ENCODE assay signal across 39 cellular contexts in the genomic region with DNA sequence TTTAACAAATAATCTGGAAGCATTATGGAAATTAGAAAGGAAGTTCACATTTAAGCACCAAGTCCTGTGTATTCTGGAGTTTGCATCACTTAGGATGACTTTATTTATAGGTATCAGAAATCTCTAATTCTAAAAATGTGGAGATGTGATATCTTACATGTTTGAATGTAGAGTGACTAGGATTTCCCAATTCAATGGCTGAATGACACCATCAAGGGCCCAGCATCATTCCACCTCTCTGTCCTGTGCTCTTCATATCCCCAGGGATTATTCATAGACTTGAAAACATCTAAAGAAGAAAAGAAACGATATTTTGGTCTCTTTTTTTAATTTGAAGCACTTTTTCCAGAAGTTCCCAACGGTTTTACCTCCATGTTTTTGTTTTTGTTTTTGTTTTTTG.
"Had no signal": no experiment of that assay in that cellular context is flagged by ENCODE, and none has a peak within 500 bp of the region (broad histone marks: within the 10 kb centered on the region; RNA-seq: fewer than 3 reads in every experiment).

No MANE protein-coding gene starts in this region.

- H3K27ac Mint-ChIP-seq: activated naive CD4-positive, alpha-beta T cell treated with anti-CD3 and anti-CD28 coated beads for 36 hours; activated naive CD4-positive, alpha-beta T cell treated with anti-CD3 and anti-CD28 coated beads, Interleukin-2, amount 10 ng/mL, durations not matched to agents 7 days and 5 days; activated naive CD4-positive, alpha-beta T cell treated with anti-CD3 and anti-CD28 coated beads, Interleukin-2, amount 50 U/mL, for 24 hours; activated naive CD4-positive, alpha-beta T cell treated with anti-CD3 and anti-CD28 coated beads, Interleukin-2, amount 50 U/mL, for 72 hours; activated naive CD8-positive, alpha-beta T cell; activated naive CD8-positive, alpha-beta T cell treated with anti-CD3 and anti-CD28 coated beads for 36 hours; activated naive CD8-positive, alpha-beta T cell treated with anti-CD3 and anti-CD28 coated beads, Interleukin-2, amount 10 ng/mL, durations not matched to agents 7 days and 5 days; activated naive CD8-positive, alpha-beta T cell treated with anti-CD3 and anti-CD28 coated beads, Interleukin-2, amount 50 U/mL, for 24 hours; activated T-cell treated with anti-CD3 and anti-CD28 coated beads, Interleukin-2, amount 50 U/mL, for 72 hours; activated T-helper 1 cell treated with anti-CD3 and anti-CD28 coated beads, Interleukin-12 subunit alpha, Interleukin-12 subunit beta, Interleukin-2, Interleukin-4 antibody, amounts not matched to agents 30 ng/mL and 10 ng/mL and 1 ng/mL, durations not matched to agents 14 hours and 24 hours and 36 hours; activated T-helper 17 cell treated with anti-CD3 and anti-CD28 coated beads, Interleukin-2, amount 50 U/mL, for 72 hours; activated T-helper 2 cell treated with anti-CD3 and anti-CD28 coated beads, Interferon-gamma antibody, Interleukin-2, Interleukin-4, amounts not matched to agents 10 μg/mL and 5 μg/mL and 100 μg/mL, durations not matched to agents 14 hours and 24 hours and 36 hours; brain had no signal

- H3K4me3 Mint-ChIP-seq: activated naive CD4-positive, alpha-beta T cell treated with anti-CD3 and anti-CD28 coated beads for 36 hours; activated naive CD4-positive, alpha-beta T cell treated with anti-CD3 and anti-CD28 coated beads, Interleukin-2, amount 10 ng/mL, durations not matched to agents 7 days and 5 days; activated naive CD4-positive, alpha-beta T cell treated with anti-CD3 and anti-CD28 coated beads, Interleukin-2, amount 50 U/mL, for 24 hours; activated naive CD8-positive, alpha-beta T cell; activated naive CD8-positive, alpha-beta T cell treated with anti-CD3 and anti-CD28 coated beads for 36 hours; activated naive CD8-positive, alpha-beta T cell treated with anti-CD3 and anti-CD28 coated beads, Interleukin-2, amount 10 ng/mL, durations not matched to agents 7 days and 5 days; activated naive CD8-positive, alpha-beta T cell treated with anti-CD3 and anti-CD28 coated beads, Interleukin-2, amount 50 U/mL, for 24 hours; activated T-cell treated with anti-CD3 and anti-CD28 coated beads, Interleukin-2, amount 50 U/mL, for 4 hours; activated T-cell treated with anti-CD3 and anti-CD28 coated beads, Interleukin-2, amount 50 U/mL, for 72 hours; activated T-helper 1 cell treated with anti-CD3 and anti-CD28 coated beads, Interleukin-12 subunit alpha, Interleukin-12 subunit beta, Interleukin-2, Interleukin-4 antibody, amounts not matched to agents 30 ng/mL and 10 ng/mL and 1 ng/mL, durations not matched to agents 14 hours and 24 hours and 36 hours; activated T-helper 17 cell treated with anti-CD3 and anti-CD28 coated beads, Interleukin-2, amount 50 U/mL, for 72 hours; brain; central memory CD8-positive, alpha-beta T cell had no signal

- H3K27me3 Mint-ChIP-seq: activated naive CD8-positive, alpha-beta T cell treated with anti-CD3 and anti-CD28 coated beads for 36 hours; activated naive CD8-positive, alpha-beta T cell treated with anti-CD3 and anti-CD28 coated beads, Interleukin-2, amount 10 ng/mL, durations not matched to agents 7 days and 5 days; activated T-helper 17 cell treated with anti-CD3 and anti-CD28 coated beads, Interleukin-2, amount 50 U/mL, for 72 hours had no signal

- H3K4me3 ChIP-seq: adrenal gland, ascending aorta, body of pancreas, breast epithelium, cardiac muscle cell had no signal

- ATAC-seq: activated naive CD4-positive, alpha-beta T cell treated with anti-CD3 and anti-CD28 coated beads, Interleukin-2, amount 50 U/mL, for 72 hours; activated naive CD8-positive, alpha-beta T cell treated with anti-CD3 and anti-CD28 coated beads, Interleukin-2, amount 50 U/mL, for 24 hours; activated T-cell treated with anti-CD3 and anti-CD28 coated beads, Interleukin-2, amount 50 U/mL, for 4 hours; activated T-cell treated with anti-CD3 and anti-CD28 coated beads, Interleukin-2, amount 50 U/mL, for 72 hours; activated T-helper 17 cell treated with anti-CD3 and anti-CD28 coated beads, Interleukin-2, amount 50 U/mL, for 72 hours; body of pancreas had no signal

- H3K36me3 ChIP-seq: adrenal gland, ascending aorta, brain microvascular endothelial cell, breast epithelium, cardiac muscle cell had no signal

- H3K27ac ChIP-seq: adrenal gland, ascending aorta, body of pancreas, brain microvascular endothelial cell, breast epithelium, cardiac muscle cell had no signal

- DNase-seq: activated effector memory CD4-positive, alpha-beta T cell treated with anti-CD3 and anti-CD28 coated beads, Interleukin-2, amount 50 U/mL, for 16 hours; activated effector memory CD4-positive, alpha-beta T cell treated with Interleukin-2 at 50 U/mL for 16 hours; activated gamma-delta T cell; activated gamma-delta T cell treated with Interleukin-2 at 50 U/mL for 16 hours; activated naive CD4-positive, alpha-beta T cell; activated naive CD4-positive, alpha-beta T cell treated with anti-CD3 and anti-CD28 coated beads for 36 hours; activated naive CD4-positive, alpha-beta T cell treated with anti-CD3 and anti-CD28 coated beads, Interleukin-2, amount 10 ng/mL, durations not matched to agents 7 days and 5 days; activated naive CD4-positive, alpha-beta T cell treated with anti-CD3 and anti-CD28 coated beads, Interleukin-2, amount 50 U/mL, for 16 hours; activated naive CD4-positive, alpha-beta T cell treated with Interleukin-2 at 50 U/mL for 16 hours; activated naive CD8-positive, alpha-beta T cell treated with anti-CD3 and anti-CD28 coated beads for 36 hours; activated naive CD8-positive, alpha-beta T cell treated with anti-CD3 and anti-CD28 coated beads, Interleukin-2, amount 10 ng/mL, durations not matched to agents 7 days and 5 days; activated naive CD8-positive, alpha-beta T cell treated with anti-CD3 and anti-CD28 coated beads, Interleukin-2, amount 50 U/mL, for 24 hours; activated T-cell treated with anti-CD3 and anti-CD28 coated beads, Interleukin-2, amount 50 U/mL, for 4 hours; activated T-cell treated with anti-CD3 and anti-CD28 coated beads, Interleukin-2, amount 50 U/mL, for 48 hours; activated T-cell treated with anti-CD3 and anti-CD28 coated beads, Interleukin-2, amount 50 U/mL, for 72 hours; adrenal gland; amniotic stem cell; amygdala; anterior cingulate cortex; aorta; body of pancreas; brain microvascular endothelial cell; caudate nucleus; central memory CD4-positive, alpha-beta T cell; cerebellar nuclear complex had no signal

- H3K27me3 ChIP-seq: adrenal gland, ascending aorta, body of pancreas, brain microvascular endothelial cell, breast epithelium, cardiac muscle cell had no signal

- H3K4me1 ChIP-seq: breast epithelium had no signal

- H3K4me1 Mint-ChIP-seq: activated naive CD4-positive, alpha-beta T cell treated with anti-CD3 and anti-CD28 coated beads, Interleukin-2, amount 10 ng/mL, durations not matched to agents 7 days and 5 days; activated naive CD4-positive, alpha-beta T cell treated with anti-CD3 and anti-CD28 coated beads, Interleukin-2, amount 50 U/mL, for 24 hours; activated naive CD8-positive, alpha-beta T cell treated with anti-CD3 and anti-CD28 coated beads for 36 hours; activated naive CD8-positive, alpha-beta T cell treated with anti-CD3 and anti-CD28 coated beads, Interleukin-2, amount 10 ng/mL, durations not matched to agents 7 days and 5 days; activated naive CD8-positive, alpha-beta T cell treated with anti-CD3 and anti-CD28 coated beads, Interleukin-2, amount 50 U/mL, for 24 hours; activated T-helper 17 cell treated with anti-CD3 and anti-CD28 coated beads, Interleukin-2, amount 50 U/mL, for 72 hours; brain; central memory CD8-positive, alpha-beta T cell had no signal

- H3K36me3 Mint-ChIP-seq: activated naive CD4-positive, alpha-beta T cell treated with anti-CD3 and anti-CD28 coated beads, Interleukin-2, amount 10 ng/mL, durations not matched to agents 7 days and 5 days; activated naive CD8-positive, alpha-beta T cell treated with anti-CD3 and anti-CD28 coated beads, Interleukin-2, amount 10 ng/mL, durations not matched to agents 7 days and 5 days; brain had no signal

- FAIRE-seq: astrocyte, bronchial epithelial cell, colon had no signal
